8 cellular contexts compared by ENCODE assay signal in the genomic region with DNA sequence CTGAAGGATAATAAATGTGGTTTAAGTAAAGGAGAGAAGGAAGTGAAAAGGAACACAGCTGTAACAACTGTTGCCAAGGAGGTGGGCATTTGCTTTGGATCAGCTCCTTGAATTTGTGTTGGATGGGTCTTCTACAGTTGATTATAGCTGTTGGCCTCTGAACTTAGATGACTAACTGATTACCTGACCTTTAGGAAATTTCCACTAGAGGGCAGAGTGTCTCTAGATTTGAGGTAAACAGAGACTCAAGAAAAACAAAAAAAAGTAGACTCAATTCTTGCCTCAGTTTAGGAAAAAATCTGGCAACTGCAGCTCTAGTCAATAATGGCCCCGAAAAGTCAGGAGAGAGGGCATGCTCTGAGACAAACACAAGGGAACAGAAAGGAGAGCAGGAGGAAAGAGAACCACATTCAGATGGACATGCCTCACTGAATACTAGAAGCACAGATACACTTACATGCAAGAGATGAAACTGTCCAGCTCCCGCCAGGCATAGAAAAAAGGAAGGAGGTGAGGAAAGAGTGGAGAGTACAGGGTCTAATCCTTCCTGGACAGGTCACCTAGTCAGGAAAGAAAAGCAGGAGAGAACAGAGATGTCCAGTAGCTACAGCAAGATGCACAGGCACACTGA. TPM values are rescaled to one million over a fixed set of nuclear protein-coding genes. Genes with fewer than 3 reads are reported as not detected.
DNase-seq lines count a peak whose midpoint lies in the region; ATAC-seq, FAIRE-seq and TF ChIP-seq lines count a peak whose summit lies in the region.

No MANE protein-coding gene starts in this region.

- H3K4me3 Mint-ChIP-seq in astrocyte (ENCODE audit: unreplicated experiment) = no peak overlapping the region

- in situ Hi-C loops in G401 (cut with HindIII; ENCODE audit: low sequenced_read_pairs) = no loop called here

- no peaks in the 10 kb centered on the region for H4K20me1 ChIP-seq in MM.1S (ENCODE audit: insufficient read depth, low read length)
- peaks cover 12% of the 10 kb centered on the region for H4K20me1 ChIP-seq in astrocyte (ENCODE audit: insufficient read depth, low read length)

- no peaks in the 10 kb centered on the region for H3K9me3 ChIP-seq in MM.1S (replicated peaks; ENCODE audit: insufficient read depth, low read length)
- no peaks in the 10 kb centered on the region for H3K9me3 ChIP-seq in astrocyte (ENCODE audit: insufficient read depth, low read depth, low read length)
- no peaks in the 10 kb centered on the region for H3K9me3 ChIP-seq in liver (ENCODE audit: control insufficient read depth in 4 of 4, low read length in 3 of 4)

- ATAC-seq in GM18873 (IDR thresholded peaks at IDR 0.05; ENCODE audit: low FRiP score, unreplicated experiment) (no peak), GM18909 (IDR thresholded peaks at IDR 0.05; ENCODE audit: poor library complexity, unreplicated experiment) (no peak)

- H2AFZ ChIP-seq in MM.1S (ENCODE audit: low read length) (no peak overlapping the region), astrocyte (ENCODE audit: low read depth, low read length) (no peak overlapping the region)

- H3K36me3 Mint-ChIP-seq in astrocyte (ENCODE audit: low read depth, unreplicated experiment) = peaks cover 20% of the 10 kb centered on the region

- no peak overlapping the region for H3K9ac ChIP-seq in MM.1S (ENCODE audit: low read length)
- H3K9ac ChIP-seq in astrocyte (ENCODE audit: low read length) = no peak overlapping the region
- no peak overlapping the region for H3K9ac ChIP-seq in liver (ENCODE audit: low read depth in 1 of 2, low read length in 2 of 2)

- 76% methylated on average over 2 of the region's 2 CpGs for WGBS in liver

- H3K4me2 ChIP-seq in MM.1S (ENCODE audit: low read depth, low read length) = no peak overlapping the region
- no peak overlapping the region for H3K4me2 ChIP-seq in astrocyte (ENCODE audit: low read length)

- H3K36me3 ChIP-seq in MM.1S (replicated peaks; ENCODE audit: insufficient read depth, low read length) (no peaks in the 10 kb centered on the region; the same call in 1 of the 2 replicates), astrocyte (ENCODE audit: insufficient read depth, low read length) (peaks cover 57% of the 10 kb centered on the region), liver (ENCODE audit: control insufficient read depth in 4 of 4, insufficient read depth in 3 of 4, low read depth in 1 of 4, low read length in 3 of 4) (peaks cover 0 to 23% (median 14%) of the 10 kb centered on the region in 4 donors)

- no peaks in the 10 kb centered on the region for H3K9me2 ChIP-seq in MM.1S (replicated peaks; ENCODE audit: insufficient read depth, low read length)

- no peak for FAIRE-seq in astrocyte (lab: Jason Lieb, UNC)

- H3K27me3 ChIP-seq in MM.1S (replicated peaks; ENCODE audit: insufficient read depth, low read length) (no peaks in the 10 kb centered on the region), astrocyte (ENCODE audit: insufficient read depth, low read length) (no peaks in the 10 kb centered on the region), liver (ENCODE audit: control insufficient read depth in 4 of 4, insufficient read depth in 4 of 4, low read length in 3 of 4) (no peaks in the 10 kb centered on the region)

- no peak overlapping the region for H3K27ac ChIP-seq in MM.1S (ENCODE audit: low read length)
- no peak overlapping the region for H3K27ac ChIP-seq in astrocyte (ENCODE audit: low read depth, low read length)
- H3K27ac ChIP-seq in liver (ENCODE audit: low read depth in 1 of 2, low read length in 2 of 2) = no peak overlapping the region

- H3K9me3 Mint-ChIP-seq in astrocyte (ENCODE audit: unreplicated experiment) = no peaks in the 10 kb centered on the region

- no peaks in the 10 kb centered on the region for H3K4me1 ChIP-seq in MM.1S (ENCODE audit: low read length)
- H3K4me1 ChIP-seq in astrocyte (ENCODE audit: insufficient read depth, low read length) = no peaks in the 10 kb centered on the region
- H3K4me1 ChIP-seq in liver (ENCODE audit: control insufficient read depth in 4 of 4, insufficient read depth in 4 of 4, low read length in 3 of 4) = peaks cover 0 to 2% (median 0%) of the 10 kb centered on the region in 4 donors

- H3K27ac Mint-ChIP-seq in astrocyte (ENCODE audit: unreplicated experiment) = peak overlapping the region; percentile 11

- TF ChIP-seq RAD21 in liver (IDR thresholded peaks at IDR 0.05) = peak; percentile 56 to 71

- no peaks in the 10 kb centered on the region for H3K79me2 ChIP-seq in MM.1S (ENCODE audit: low read length)
- no peaks in the 10 kb centered on the region for H3K79me2 ChIP-seq in astrocyte (ENCODE audit: insufficient read depth, low read length)

- TF ChIP-seq CTCF in MM.1S (IDR thresholded peaks at IDR 0.05; ENCODE audit: low read length) (peak; percentile 48), astrocyte (IDR thresholded peaks at IDR 0.05; ENCODE audit: insufficient read depth, low read depth, low read length) (no peak), liver (IDR thresholded peaks at IDR 0.05; ENCODE audit: low read depth, low read length, missing input control) (peak; percentile 42)

- H3K27me3 Mint-ChIP-seq in astrocyte (ENCODE audit: low read depth, unreplicated experiment) = no peaks in the 10 kb centered on the region

- peak; percentile 74 for DNase-seq in G401 (ENCODE audit: low spot score)
- DNase-seq in MM.1S = peak; percentile 15
- no peak for DNase-seq in astrocyte (ENCODE audit: low read depth)
- no peak for DNase-seq in NCI-H1048 (lab: John Stamatoyannopoulos, UW)
- DNase-seq in GM19240 (ENCODE audit: insufficient read length, low spot score) = no peak

- no peaks in the 10 kb centered on the region for H3F3A ChIP-seq in MM.1S (ENCODE audit: insufficient read depth, low read length)

- H3K4me3 ChIP-seq in MM.1S (ENCODE audit: low read length) (no peak overlapping the region), astrocyte (ENCODE audit: insufficient read depth, low read depth, low read length) (no peak overlapping the region), liver (ENCODE audit: low read depth in 1 of 3, low read length in 3 of 3) (no peak overlapping the region)

- peaks cover 12% of the 10 kb centered on the region for H3K4me1 Mint-ChIP-seq in astrocyte (ENCODE audit: low read depth, unreplicated experiment)

TF ChIP-seq in liver, 16 proteins besides CTCF, POLR2A, EP300 and RAD21 (continues in another document):
- TF ChIP-seq RXRA (IDR thresholded peaks at IDR 0.05) = peak in 1 of 2 donors; percentile 10
- no peak for TF ChIP-seq TAF1 (conservative IDR thresholded peaks at IDR 0.05)
- no peak for TF ChIP-seq EGR1 (IDR thresholded peaks at IDR 0.05; ENCODE audit: low read depth in 2 of 2)
- TF ChIP-seq, protein P1, sequence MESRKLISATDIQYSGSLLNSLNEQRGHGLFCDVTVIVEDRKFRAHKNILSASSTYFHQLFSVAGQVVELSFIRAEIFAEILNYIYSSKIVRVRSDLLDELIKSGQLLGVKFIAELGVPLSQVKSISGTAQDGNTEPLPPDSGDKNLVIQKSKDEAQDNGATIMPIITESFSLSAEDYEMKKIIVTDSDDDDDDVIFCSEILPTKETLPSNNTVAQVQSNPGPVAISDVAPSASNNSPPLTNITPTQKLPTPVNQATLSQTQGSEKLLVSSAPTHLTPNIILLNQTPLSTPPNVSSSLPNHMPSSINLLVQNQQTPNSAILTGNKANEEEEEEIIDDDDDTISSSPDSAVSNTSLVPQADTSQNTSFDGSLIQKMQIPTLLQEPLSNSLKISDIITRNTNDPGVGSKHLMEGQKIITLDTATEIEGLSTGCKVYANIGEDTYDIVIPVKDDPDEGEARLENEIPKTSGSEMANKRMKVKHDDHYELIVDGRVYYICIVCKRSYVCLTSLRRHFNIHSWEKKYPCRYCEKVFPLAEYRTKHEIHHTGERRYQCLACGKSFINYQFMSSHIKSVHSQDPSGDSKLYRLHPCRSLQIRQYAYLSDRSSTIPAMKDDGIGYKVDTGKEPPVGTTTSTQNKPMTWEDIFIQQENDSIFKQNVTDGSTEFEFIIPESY (IDR thresholded peaks at IDR 0.05) = no peak
- no peak for TF ChIP-seq REST (IDR thresholded peaks at IDR 0.05)
- peak in 1 of 2 donors; percentile 25 for TF ChIP-seq HNF4A (conservative IDR thresholded peaks at IDR 0.05)
- TF ChIP-seq JUND (IDR thresholded peaks at IDR 0.05) = no peak

RNA-seq across cellular contexts. Expression of gene COX14, which starts 20.6 kb away (rescaled TPM):
- 59.1 and 93.0 TPM in 2 replicates for total RNA-seq in G401 (2014; rRNA removed; shearing (Covaris generic))
- total RNA-seq in astrocyte (49.7 and 59.9 TPM in 2 replicates), liver (10 to 100 TPM; 26.7 to 29.6 TPM)
- 100 to 1,000 TPM in 1 of 2 donors, 10 to 100 TPM in 1; 77.4 to 172 TPM for polyA plus RNA-seq in liver

RNA-seq across cellular contexts. Expression of gene GPD1, which starts 28.8 kb away (rescaled TPM):
- not detected in 2 replicates for total RNA-seq in G401 (2014; rRNA removed; shearing (Covaris generic))
- total RNA-seq in astrocyte (0.29 and 0.59 TPM in 2 replicates), liver (100 to 1,000 TPM in 1 of 2 donors, 10 to 100 TPM in 1; 12.0 to 323 TPM)
- 100 to 1,000 TPM in 1 of 2 donors, 10 to 100 TPM in 1; 43.8 to 127 TPM for polyA plus RNA-seq in liver

RNA-seq across cellular contexts. Expression of gene CERS5, which starts 34.5 kb away (rescaled TPM):
- total RNA-seq in G401 (2014; rRNA removed; shearing (Covaris generic)) = 51.0 and 56.0 TPM in 2 replicates
- total RNA-seq in astrocyte = 115 and 118 TPM in 2 replicates
- 10 to 100 TPM in 1 of 2 donors, 1 to 10 TPM in 1; 6.9 to 16.2 TPM for total RNA-seq in liver
- 1 to 10 TPM; 7.3 to 9.1 TPM for polyA plus RNA-seq in liver

RNA-seq across cellular contexts. Expression of gene SMARCD1, which starts 47.5 kb away (rescaled TPM):
- 39.1 and 68.1 TPM in 2 replicates for total RNA-seq in G401 (2014; rRNA removed; shearing (Covaris generic))
- total RNA-seq in astrocyte (59.9 and 64.4 TPM in 2 replicates), liver (10 to 100 TPM; 19.1 to 24.4 TPM)
- polyA plus RNA-seq in liver = 10 to 100 TPM in 1 of 2 donors, 1 to 10 TPM in 1; 4.6 to 11.6 TPM

Comparison
In these comparisons a context has a peak if more than half of its experiments do, and no peak if none do; other contexts are left out.
1. DNase-seq: peak in G401 (single experiment) and MM.1S (single experiment); none in astrocyte (single experiment), NCI-H1048 (single experiment) and GM19240 (single experiment).